ENCODE assay signal across 8 cellular contexts in genomic region chr2:88211809-88212154, GRCh38. TPM values are rescaled to one million over a fixed set of nuclear protein-coding genes. Genes with fewer than 3 reads are reported as not detected.
"Had no signal": no experiment of that assay in that cellular context is flagged by ENCODE, and none has a peak within 500 bp of the region (broad histone marks: within the 10 kb centered on the region; RNA-seq: fewer than 3 reads in every experiment).

No MANE protein-coding gene starts in this region.

- H3K27ac ChIP-seq: HL-60 had no signal

- H3K36me3 ChIP-seq: HAP-1 had no signal

- DNase-seq: GOT3 had no signal

- H3K9me3 ChIP-seq: HAP-1 had no signal

- H3K27ac Mint-ChIP-seq: HFFc6 had no signal

- H3K4me3 Mint-ChIP-seq: HFFc6 had no signal

- H3K9me3 Mint-ChIP-seq: HFFc6 had no signal

- H3K4me3 ChIP-seq: HAP-1, K562 had no signal

- FAIRE-seq: H54, K562 had no signal

RNA-seq across cellular contexts. Expression of gene THNSL2, which starts 41.6 kb away (rescaled TPM):
- total RNA-seq: HFFc6, HT1080, IMR-90, K562 had no signal
- polyA plus RNA-seq: IMR-90, K562 had no signal
